Comparison of ENCODE assay signal across 8 cellular contexts in the genomic region with DNA sequence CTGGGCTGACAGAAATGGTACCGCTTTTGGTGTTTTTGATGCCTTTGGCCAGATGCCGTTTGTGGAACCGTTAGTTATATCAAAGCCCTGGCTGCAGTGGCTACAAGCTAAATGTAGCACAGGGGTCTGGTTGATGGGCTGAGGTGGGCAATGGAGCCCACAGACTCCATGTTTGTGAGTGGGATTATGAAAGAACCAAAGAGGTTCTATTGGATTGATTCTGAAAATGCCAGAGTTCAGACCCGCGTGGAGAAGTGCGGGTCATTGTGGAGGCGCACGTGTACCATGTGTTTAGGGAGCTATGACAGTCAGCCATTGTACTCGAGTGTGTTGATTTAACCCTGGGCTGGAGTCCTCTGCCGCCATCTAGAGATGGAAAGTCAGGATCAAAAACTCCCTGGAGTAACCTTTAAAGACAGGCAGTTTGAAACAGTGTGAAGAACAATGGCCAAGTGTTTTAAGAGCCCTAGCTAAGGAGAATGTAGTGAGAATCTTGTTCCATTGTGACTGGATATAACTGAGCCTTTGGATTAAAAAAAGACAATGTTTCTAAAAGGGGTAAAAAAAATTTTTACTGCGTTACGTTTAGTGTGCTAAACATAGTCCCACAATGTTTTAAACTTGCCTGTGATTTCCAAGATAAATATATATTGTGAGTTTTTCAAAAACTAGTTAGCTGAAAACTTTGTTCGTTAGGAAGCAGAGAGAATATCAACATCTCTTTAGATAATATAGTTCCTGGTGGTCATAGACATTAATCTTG. TPM values are rescaled to one million over a fixed set of nuclear protein-coding genes. Genes with fewer than 3 reads are reported as not detected.
DNase-seq lines count a peak whose midpoint lies in the region; ATAC-seq and TF ChIP-seq lines count a peak whose summit lies in the region.

No MANE protein-coding gene starts in this region.

- H3K4me3 Mint-ChIP-seq in glutamatergic neuron (ENCODE audit: unreplicated experiment) (peak overlapping the region; percentile 56), progenitor cell of endocrine pancreas (ENCODE audit: low read depth) (no peak overlapping the region)

- H3K27ac ChIP-seq in WERI-Rb-1 = no peak overlapping the region

- H3K36me3 Mint-ChIP-seq in glutamatergic neuron (ENCODE audit: unreplicated experiment) (no peaks in the 10 kb centered on the region), progenitor cell of endocrine pancreas (ENCODE audit: insufficient read depth) (no peaks in the 10 kb centered on the region)

- H3K4me3 ChIP-seq in WERI-Rb-1 (ENCODE audit: low read depth, low read length) = peak overlapping the region; percentile 7; the same call in 1 of the 2 replicates

- DNase-seq in ACHN (peak; percentile 62), NCI-H2029 (lab: John Stamatoyannopoulos, UW) (peak; percentile 48), WERI-Rb-1 (peak; percentile 73), glutamatergic neuron (peak; percentile 42), progenitor cell of endocrine pancreas (ENCODE audit: low spot score, unreplicated experiment) (peak; percentile 17)

- H3K9me3 Mint-ChIP-seq in glutamatergic neuron (ENCODE audit: unreplicated experiment) = no peaks in the 10 kb centered on the region
- no peaks in the 10 kb centered on the region for H3K9me3 Mint-ChIP-seq in progenitor cell of endocrine pancreas (ENCODE audit: low read depth)

- no peaks in the 10 kb centered on the region for H3K9me3 ChIP-seq in WERI-Rb-1 (ENCODE audit: severe bottlenecking)

- no peak for ATAC-seq in GM18520 (IDR thresholded peaks at IDR 0.05; ENCODE audit: unreplicated experiment)
- ATAC-seq in HG02759 (IDR thresholded peaks at IDR 0.05; ENCODE audit: unreplicated experiment) = no peak

- H3K4me1 Mint-ChIP-seq in glutamatergic neuron (ENCODE audit: low read depth, unreplicated experiment) = no peaks in the 10 kb centered on the region
- peaks cover 5% of the 10 kb centered on the region for H3K4me1 Mint-ChIP-seq in progenitor cell of endocrine pancreas (ENCODE audit: low read depth)

- in situ Hi-C loops in ACHN (cut with HindIII; ENCODE audit: low pct_ligation_motif_present, low pct_unique_long_range_greater_than_20kb, low sequenced_read_pairs) = no loop called here

- H3K27ac Mint-ChIP-seq in glutamatergic neuron (ENCODE audit: unreplicated experiment) = no peak overlapping the region
- peak overlapping the region; percentile 34 for H3K27ac Mint-ChIP-seq in progenitor cell of endocrine pancreas

- H3K27me3 ChIP-seq in WERI-Rb-1 (ENCODE audit: insufficient read depth, low read depth, severe bottlenecking) = no peaks in the 10 kb centered on the region

- H3K27me3 Mint-ChIP-seq in glutamatergic neuron (ENCODE audit: unreplicated experiment) (no peaks in the 10 kb centered on the region), progenitor cell of endocrine pancreas (peaks cover 5% of the 10 kb centered on the region)

- peak; percentile 42 for TF ChIP-seq CTCF in GM12873 (IDR thresholded peaks at IDR 0.05; ENCODE audit: insufficient read depth, low read depth, low read length, missing control alignments)
- peak; percentile 74 for TF ChIP-seq CTCF in WERI-Rb-1 (IDR thresholded peaks at IDR 0.05; ENCODE audit: low read depth, low read length)
- peak; percentile 38 for TF ChIP-seq CTCF in glutamatergic neuron (IDR thresholded peaks at IDR 0.05; ENCODE audit: partially characterized antibody, unreplicated experiment)
- peak; percentile 69 for TF ChIP-seq CTCF in progenitor cell of endocrine pancreas (IDR thresholded peaks at IDR 0.05; ENCODE audit: unreplicated experiment)

- H3K36me3 ChIP-seq in WERI-Rb-1 = no peaks in the 10 kb centered on the region

RNA-seq across cellular contexts. Expression of a gene that starts 12.7 kb away (rescaled TPM):
- total RNA-seq in glutamatergic neuron (ENCODE audit: unreplicated experiment) (not detected), progenitor cell of endocrine pancreas (5.0 and 7.3 TPM in 2 replicates)

RNA-seq across cellular contexts. Expression of a gene that starts 51.3 kb away (rescaled TPM):
- total RNA-seq in glutamatergic neuron (ENCODE audit: unreplicated experiment) = not detected
- total RNA-seq in progenitor cell of endocrine pancreas = not detected in 2 replicates

Comparison
In these comparisons a context has a peak if more than half of its experiments do, and no peak if none do; other contexts are left out.
1. DNase-seq: peak in every context shown above with its lines; median percentile 73 in WERI-Rb-1; 62 in ACHN; 48 in NCI-H2029; 42 in glutamatergic neuron; 17 in progenitor cell of endocrine pancreas.